Comparison of ENCODE assay signal across 30 cellular contexts in genomic region chr22:27253108-27253507, GRCh38.
"Had no signal": no experiment of that assay in that cellular context is flagged by ENCODE, and none has a peak within 500 bp of the region (broad histone marks: within the 10 kb centered on the region; RNA-seq: fewer than 3 reads in every experiment).

No MANE protein-coding gene starts in this region.

- H3K36me3 ChIP-seq: adrenal gland, ascending aorta, breast epithelium, cardiac muscle cell, colonic mucosa had no signal

- ATAC-seq: activated CD4-positive, alpha-beta T cell treated with anti-CD3 and anti-CD28 coated beads for 36 hours; activated CD8-positive, alpha-beta memory T cell treated with anti-CD3 and anti-CD28 coated beads, Interleukin-2, amount 10 ng/mL, durations not matched to agents 7 days and 5 days; activated CD8-positive, alpha-beta T cell treated with anti-CD3 and anti-CD28 coated beads, Interleukin-2, amount 10 ng/mL, durations not matched to agents 7 days and 5 days; activated naive CD8-positive, alpha-beta T cell treated with anti-CD3 and anti-CD28 coated beads, Interleukin-2, amount 50 U/mL, for 24 hours had no signal

- H3K36me3 Mint-ChIP-seq: activated CD8-positive, alpha-beta memory T cell treated with anti-CD3 and anti-CD28 coated beads, Interleukin-2, amount 10 ng/mL, durations not matched to agents 7 days and 5 days; activated naive CD8-positive, alpha-beta T cell treated with anti-CD3 and anti-CD28 coated beads for 36 hours had no signal

- H3K27me3 ChIP-seq: adrenal gland, ascending aorta, breast epithelium, cardiac muscle cell, colonic mucosa had no signal

- H3K4me3 ChIP-seq: adrenal gland, ascending aorta, breast epithelium, cardiac muscle cell, colonic mucosa had no signal

- H3K4me3 Mint-ChIP-seq: activated CD4-positive, alpha-beta memory T cell treated with anti-CD3 and anti-CD28 coated beads for 36 hours; activated CD4-positive, alpha-beta T cell treated with anti-CD3 and anti-CD28 coated beads for 36 hours; activated CD4-positive, alpha-beta T cell treated with anti-CD3 and anti-CD28 coated beads, Interleukin-2, amount 10 ng/mL, durations not matched to agents 24 days and 14 days; activated CD8-positive, alpha-beta memory T cell treated with anti-CD3 and anti-CD28 coated beads, Interleukin-2, amount 10 ng/mL, durations not matched to agents 7 days and 5 days; activated CD8-positive, alpha-beta T cell treated with anti-CD3 and anti-CD28 coated beads, Interleukin-2, amount 10 ng/mL, durations not matched to agents 7 days and 5 days; activated naive CD4-positive, alpha-beta T cell treated with anti-CD3 and anti-CD28 coated beads for 36 hours; activated naive CD4-positive, alpha-beta T cell treated with anti-CD3 and anti-CD28 coated beads, Interleukin-2, amount 50 U/mL, for 24 hours; activated naive CD8-positive, alpha-beta T cell treated with anti-CD3 and anti-CD28 coated beads for 36 hours; activated naive CD8-positive, alpha-beta T cell treated with anti-CD3 and anti-CD28 coated beads, Interleukin-2, amount 50 U/mL, for 24 hours; activated T-helper 1 cell treated with anti-CD3 and anti-CD28 coated beads, Interleukin-12 subunit alpha, Interleukin-12 subunit beta, Interleukin-2, Interleukin-4 antibody, amounts not matched to agents 30 ng/mL and 10 ng/mL and 1 ng/mL, durations not matched to agents 14 hours and 24 hours and 36 hours; brain; endodermal cell had no signal

- H3K27ac Mint-ChIP-seq: activated CD4-positive, alpha-beta memory T cell treated with anti-CD3 and anti-CD28 coated beads for 36 hours; activated CD4-positive, alpha-beta T cell treated with anti-CD3 and anti-CD28 coated beads for 36 hours; activated CD4-positive, alpha-beta T cell treated with anti-CD3 and anti-CD28 coated beads, Interleukin-2, amount 10 ng/mL, durations not matched to agents 24 days and 14 days; activated CD8-positive, alpha-beta memory T cell treated with anti-CD3 and anti-CD28 coated beads, Interleukin-2, amount 10 ng/mL, durations not matched to agents 7 days and 5 days; activated CD8-positive, alpha-beta T cell treated with anti-CD3 and anti-CD28 coated beads, Interleukin-2, amount 10 ng/mL, durations not matched to agents 7 days and 5 days; activated naive CD4-positive, alpha-beta T cell treated with anti-CD3 and anti-CD28 coated beads for 36 hours; activated naive CD8-positive, alpha-beta T cell treated with anti-CD3 and anti-CD28 coated beads for 36 hours; activated naive CD8-positive, alpha-beta T cell treated with anti-CD3 and anti-CD28 coated beads, Interleukin-2, amount 50 U/mL, for 24 hours; activated T-helper 1 cell treated with anti-CD3 and anti-CD28 coated beads, Interleukin-12 subunit alpha, Interleukin-12 subunit beta, Interleukin-2, Interleukin-4 antibody, amounts not matched to agents 30 ng/mL and 10 ng/mL and 1 ng/mL, durations not matched to agents 14 hours and 24 hours and 36 hours; activated T-helper 2 cell treated with anti-CD3 and anti-CD28 coated beads, Interferon-gamma antibody, Interleukin-2, Interleukin-4, amounts not matched to agents 10 μg/mL and 5 μg/mL and 100 μg/mL, durations not matched to agents 14 hours and 24 hours and 36 hours; endodermal cell had no signal

- H3K4me1 Mint-ChIP-seq: activated CD4-positive, alpha-beta T cell treated with anti-CD3 and anti-CD28 coated beads for 36 hours; activated CD4-positive, alpha-beta T cell treated with anti-CD3 and anti-CD28 coated beads, Interleukin-2, amount 10 ng/mL, durations not matched to agents 24 days and 14 days; activated CD8-positive, alpha-beta memory T cell treated with anti-CD3 and anti-CD28 coated beads, Interleukin-2, amount 10 ng/mL, durations not matched to agents 7 days and 5 days; activated naive CD4-positive, alpha-beta T cell treated with anti-CD3 and anti-CD28 coated beads, Interleukin-2, amount 50 U/mL, for 24 hours; activated naive CD8-positive, alpha-beta T cell treated with anti-CD3 and anti-CD28 coated beads for 36 hours; activated naive CD8-positive, alpha-beta T cell treated with anti-CD3 and anti-CD28 coated beads, Interleukin-2, amount 50 U/mL, for 24 hours; endodermal cell had no signal

- H3K9me3 ChIP-seq: adrenal gland, colonic mucosa had no signal

- DNase-seq: activated CD4-positive, alpha-beta memory T cell treated with anti-CD3 and anti-CD28 coated beads for 36 hours; activated CD4-positive, alpha-beta T cell treated with anti-CD3 and anti-CD28 coated beads for 36 hours; activated CD4-positive, alpha-beta T cell treated with anti-CD3 and anti-CD28 coated beads, Interleukin-2, amount 10 ng/mL, durations not matched to agents 24 days and 14 days; activated CD4-positive, CD25-positive, alpha-beta regulatory T cell; activated CD4-positive, CD25-positive, alpha-beta regulatory T cell treated with anti-CD3 and anti-CD28 coated beads, Interleukin-2, amount 50 U/mL, for 72 hours; activated CD8-positive, alpha-beta memory T cell treated with anti-CD3 and anti-CD28 coated beads, Interleukin-2, amount 10 ng/mL, durations not matched to agents 7 days and 5 days; activated CD8-positive, alpha-beta memory T cell treated with anti-CD3 and anti-CD28 coated beads, Interleukin-2, amount 50 U/mL, for 4 hours; activated CD8-positive, alpha-beta T cell treated with anti-CD3 and anti-CD28 coated beads, Interleukin-2, amount 10 ng/mL, durations not matched to agents 7 days and 5 days; activated effector memory CD4-positive, alpha-beta T cell treated with anti-CD3 and anti-CD28 coated beads, Interleukin-2, amount 50 U/mL, for 16 hours; activated naive CD4-positive, alpha-beta T cell treated with anti-CD3 and anti-CD28 coated beads for 36 hours; activated naive CD8-positive, alpha-beta T cell treated with anti-CD3 and anti-CD28 coated beads for 36 hours; activated naive CD8-positive, alpha-beta T cell treated with anti-CD3 and anti-CD28 coated beads, Interleukin-2, amount 50 U/mL, for 24 hours; activated T-cell treated with anti-CD3 and anti-CD28 coated beads, Interleukin-2, amount 50 U/mL, for 1 hour; activated T-cell treated with anti-CD3 and anti-CD28 coated beads, Interleukin-2, amount 50 U/mL, for 48 hours; adrenal gland; amygdala; central memory CD4-positive, alpha-beta T cell; cerebellar nuclear complex; colonic mucosa; effector memory CD4-positive, alpha-beta T cell; endodermal cell; foreskin fibroblast; T-helper 2 cell had no signal

- H3K27ac ChIP-seq: adrenal gland, ascending aorta, breast epithelium, cardiac muscle cell, colonic mucosa had no signal

- H3K27me3 Mint-ChIP-seq: activated CD4-positive, alpha-beta memory T cell treated with anti-CD3 and anti-CD28 coated beads for 36 hours; activated CD4-positive, alpha-beta T cell treated with anti-CD3 and anti-CD28 coated beads for 36 hours; activated CD4-positive, alpha-beta T cell treated with anti-CD3 and anti-CD28 coated beads, Interleukin-2, amount 10 ng/mL, durations not matched to agents 24 days and 14 days; activated CD8-positive, alpha-beta memory T cell treated with anti-CD3 and anti-CD28 coated beads, Interleukin-2, amount 10 ng/mL, durations not matched to agents 7 days and 5 days; activated naive CD4-positive, alpha-beta T cell treated with anti-CD3 and anti-CD28 coated beads, Interleukin-2, amount 50 U/mL, for 24 hours had no signal

- H3K4me1 ChIP-seq: adrenal gland, ascending aorta, breast epithelium, colonic mucosa had no signal
